8 cellular contexts compared by ENCODE assay signal in genomic region chr5:127028822-127029457, GRCh38. TPM values are rescaled to one million over a fixed set of nuclear protein-coding genes. Genes with fewer than 3 reads are reported as not detected.
A peak's percentile ranks its signal among the peaks of the same experiment; 100 is the strongest.
DNase-seq lines count a peak whose midpoint lies in the region; ATAC-seq and TF ChIP-seq lines count a peak whose summit lies in the region.

No MANE protein-coding gene starts in this region.

- peak overlapping the region; percentile 95 for H3K4me2 ChIP-seq in mammary epithelial cell (ENCODE audit: insufficient read depth, low read depth, low read length)

- BruUV-seq in mammary epithelial cell (replicated peaks; lab: Mats Ljungman, UMichigan) = no TSS peak

- no peak overlapping the region for H3K4me3 ChIP-seq in mammary epithelial cell (replicated peaks in 1 of 3; ENCODE audit: insufficient read depth in 1 of 3, low read depth in 2 of 3, low read length in 3 of 3)

- no peaks in the 10 kb centered on the region for H4K20me1 ChIP-seq in mammary epithelial cell (ENCODE audit: insufficient read depth, low read length)

- 93% methylated on average over 12 of the region's 12 CpGs for WGBS in mammary epithelial cell (ENCODE audit: low coverage, missing lambda C conversion rate)

- H3K36me3 Mint-ChIP-seq in naive B cell = no peaks in the 10 kb centered on the region

- no peaks in the 10 kb centered on the region for H3K27me3 Mint-ChIP-seq in naive B cell

- H3K79me2 ChIP-seq in mammary epithelial cell (ENCODE audit: insufficient read depth, low read length) = no peaks in the 10 kb centered on the region

- in situ Hi-C loops in mammary epithelial cell (cut with MboI; ENCODE audit: low sequenced_read_pairs in 2 of 2) = no loop called here

- no peaks in the 10 kb centered on the region for H3K27me3 ChIP-seq in mammary epithelial cell (ENCODE audit: insufficient read depth, low read length)

- CTCF ChIA-PET in mammary epithelial cell (lab: Charles Lee; ENCODE audit: low non-redundant PET) = interaction anchor here (0.5 to 0.7 kb wide), 3 partner anchors 148 to 225 kb away, joined by 3 read pairs; no protein-coding TSS in a partner anchor

- peaks cover 12% of the 10 kb centered on the region for H3K4me1 ChIP-seq in mammary epithelial cell (ENCODE audit: insufficient read depth, low read length)

- no peak overlapping the region for H3K9ac ChIP-seq in mammary epithelial cell (ENCODE audit: insufficient read depth, low read length)

- no peak overlapping the region for H2AFZ ChIP-seq in mammary epithelial cell (ENCODE audit: low read depth, low read length)

- DNase-seq in NCI-H1694 (lab: John Stamatoyannopoulos, UW) (peak; percentile 14), NCI-H1694 treated with DMSO at 0.1 percent for 48 hours (lab: John Stamatoyannopoulos, UW) (no peak), NCI-H748 (lab: John Stamatoyannopoulos, UW; ENCODE audit: unreplicated experiment) (peak; percentile 84), mammary epithelial cell (no peak), naive B cell (peak; percentile 52)
- DNase-seq in stimulated activated CD4-positive, alpha-beta T cell treated with anti-CD3 and anti-CD28 coated beads, Interleukin-4, amount 100 ng/mL, for 24 hours = no peak

- dilution Hi-C loops in mammary epithelial cell (cut with HindIII; ENCODE audit: low sequenced_read_pairs) = no loop called here

- intact Hi-C loops in mammary epithelial cell (cut with micrococcal nuclease) = loop anchor here (5.0 kb wide), 1 partner anchor 62 kb away; no protein-coding TSS in a partner anchor

- H3K27ac Mint-ChIP-seq in naive B cell = peak overlapping the region; percentile 39 to 96 (median 92)

- peaks cover 38 to 53% (median 50%) of the 10 kb centered on the region in 3 donors for H3K4me1 Mint-ChIP-seq in naive B cell

- ATAC-seq in naive B cell (ENCODE audit: low read depth in 2 of 2) = peak; percentile 6 to 20
- ATAC-seq in GM19455 (IDR thresholded peaks at IDR 0.05; ENCODE audit: unreplicated experiment) = no peak
- ATAC-seq in GM21576 (IDR thresholded peaks at IDR 0.05; ENCODE audit: unreplicated experiment) = no peak

- peak overlapping the region; percentile 91 to 98 (median 96) for H3K4me3 Mint-ChIP-seq in naive B cell

- H3K27ac ChIP-seq in mammary epithelial cell (ENCODE audit: insufficient read depth, low read depth, low read length) = no peak overlapping the region

- no peak for TF ChIP-seq CTCF in mammary epithelial cell (conservative IDR thresholded peaks at IDR 0.05 in 1 of 2, IDR thresholded peaks at IDR 0.05 in 1 of 2; ENCODE audit: extremely low read depth in 1 of 2, insufficient read depth in 1 of 2, low read depth in 1 of 2, low read length in 2 of 2)

- H3K9me3 ChIP-seq in mammary epithelial cell (replicated peaks; ENCODE audit: insufficient read depth, low read length) = no peaks in the 10 kb centered on the region

- H3K9me3 Mint-ChIP-seq in naive B cell = no peaks in the 10 kb centered on the region

- no peaks in the 10 kb centered on the region for H3K36me3 ChIP-seq in mammary epithelial cell (ENCODE audit: insufficient read depth, low read length)

RNA-seq across cellular contexts. Expression of gene MARCHF3, which starts 1.4 kb away (rescaled TPM):
- total RNA-seq in mammary epithelial cell = 1 to 10 TPM; 4.0 to 5.0 TPM
- polyA plus RNA-seq in mammary epithelial cell = 6.2 TPM
- polyA minus RNA-seq in mammary epithelial cell = 5.7 TPM
- polyA plus RNA-seq in naive B cell (ENCODE audit: low read depth in 6 of 6) = 10 to 100 TPM; 63.4 to 81.0 (median 71.7) TPM

RNA-seq across cellular contexts. Expression of gene C5orf63, which starts 44.4 kb away (rescaled TPM):
- total RNA-seq in mammary epithelial cell = 1 to 10 TPM; 4.0 to 9.4 TPM
- polyA plus RNA-seq in mammary epithelial cell = 4.4 TPM
- 18.9 TPM for polyA minus RNA-seq in mammary epithelial cell
- polyA plus RNA-seq in naive B cell (ENCODE audit: low read depth in 6 of 6) = 10 to 100 TPM in 3 of 6 donors, 1 to 10 TPM in 3; 7.7 to 17.5 (median 9.8) TPM

Comparison
In these comparisons a context has a peak if more than half of its experiments do, and no peak if none do; other contexts are left out.
1. DNase-seq: peak in NCI-H1694 (single experiment), NCI-H748 (single experiment) and naive B cell (single experiment); none in NCI-H1694 treated with DMSO at 0.1 percent for 48 hours (single experiment), mammary epithelial cell (single experiment) and stimulated activated CD4-positive, alpha-beta T cell treated with anti-CD3 and anti-CD28 coated beads, Interleukin-4, amount 100 ng/mL, for 24 hours (single experiment).
2. ATAC-seq: peak in naive B cell (2 of 2); none in GM19455 (single experiment) and GM21576 (single experiment).